1 cellular context compared by ENCODE assay signal in the genomic region with DNA sequence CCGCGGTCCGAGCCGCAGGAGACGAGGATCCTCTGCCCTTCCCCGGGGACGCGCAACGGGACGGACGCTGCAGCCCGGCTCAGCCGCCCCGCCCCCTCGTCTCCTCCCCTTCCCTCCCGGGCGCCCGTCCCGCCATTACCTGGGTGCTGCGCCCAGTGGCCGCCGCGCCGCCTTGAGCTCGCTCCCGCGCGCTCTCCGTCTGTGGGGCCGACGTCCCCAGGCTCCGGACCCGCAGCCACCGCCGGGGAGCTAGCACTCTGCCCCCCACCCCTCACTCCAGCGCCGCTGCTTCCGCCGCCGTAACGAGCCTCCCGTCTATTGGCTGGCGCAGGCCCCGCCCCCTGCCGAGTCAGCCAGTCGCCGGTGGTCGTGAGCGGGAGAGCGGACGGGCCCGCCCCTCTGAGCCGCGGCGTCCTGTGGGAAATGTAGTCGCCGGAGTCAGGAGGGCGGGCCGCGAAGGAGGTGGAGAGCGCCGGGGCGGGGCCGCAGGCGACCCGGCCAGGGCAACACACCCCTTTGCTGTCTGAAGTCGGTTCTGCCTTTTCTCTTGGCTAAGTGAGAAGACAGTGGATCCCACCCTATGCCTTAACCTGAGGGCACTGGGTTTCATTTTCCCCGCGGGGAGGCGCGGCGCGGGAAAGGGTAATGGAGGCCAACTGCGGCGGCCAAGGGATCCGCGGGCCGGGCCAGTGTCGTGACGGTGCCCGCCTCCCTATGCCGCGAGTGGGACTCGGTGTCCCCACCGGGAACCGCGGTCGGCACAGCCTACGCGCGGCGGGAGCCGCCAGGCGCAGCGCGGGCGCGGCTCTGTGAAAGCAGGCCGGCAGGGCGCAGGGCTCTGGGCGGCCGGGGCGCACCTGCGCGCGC.
TF ChIP-seq lines count a peak whose summit lies in the region.

A gene (minus strand): TSS at position 259 of the 867 bp plus-strand sequence. CDS start 1,767 bp downstream, outside the sequence.

TF ChIP-seq in HepG2, 621 proteins besides CTCF, POLR2A, EP300 and RAD21 (continued from another document and continues in another):
- TF ChIP-seq ETV5 (CRISPR knock-in tag; IDR thresholded peaks at IDR 0.05; ENCODE audit: borderline replicate concordance) = peak; percentile 48
- 0 out of 2 replicates have a peak, but pooled peaks have one; percentile 27 for TF ChIP-seq MED1 (CRISPR knock-in tag; IDR thresholded peaks at IDR 0.05)
- TF ChIP-seq ARHGAP35 (CRISPR knock-in tag; IDR thresholded peaks at IDR 0.05; ENCODE audit: borderline replicate concordance) = peak; percentile 73
- TF ChIP-seq ZNF382 (CRISPR knock-in tag; IDR thresholded peaks at IDR 0.05; ENCODE audit: borderline replicate concordance) = no peak
- no peak; the same call in none of the 2 replicates for TF ChIP-seq ATF7-NPFF (CRISPR knock-in tag; IDR thresholded peaks at IDR 0.05; ENCODE audit: low read depth)
- no peak for TF ChIP-seq RAD51 (IDR thresholded peaks at IDR 0.05; ENCODE audit: borderline replicate concordance)
- TF ChIP-seq, protein P1, sequence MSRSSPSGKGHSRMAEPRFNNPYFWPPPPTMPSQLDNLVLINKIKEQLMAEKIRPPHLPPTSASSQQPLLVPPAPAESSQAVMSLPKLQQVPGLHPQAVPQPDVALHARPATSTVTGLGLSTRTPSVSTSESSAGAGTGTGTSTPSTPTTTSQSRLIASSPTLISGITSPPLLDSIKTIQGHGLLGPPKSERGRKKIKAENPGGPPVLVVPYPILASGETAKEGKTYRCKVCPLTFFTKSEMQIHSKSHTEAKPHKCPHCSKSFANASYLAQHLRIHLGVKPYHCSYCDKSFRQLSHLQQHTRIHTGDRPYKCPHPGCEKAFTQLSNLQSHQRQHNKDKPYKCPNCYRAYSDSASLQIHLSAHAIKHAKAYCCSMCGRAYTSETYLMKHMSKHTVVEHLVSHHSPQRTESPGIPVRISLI (CRISPR knock-in tag; IDR thresholded peaks at IDR 0.05; ENCODE audit: borderline replicate concordance) = peak; percentile 37; the same call in 1 of the 2 replicates
- TF ChIP-seq TAF1 (CRISPR knock-in tag; IDR thresholded peaks at IDR 0.05) = peak; percentile 78
- TF ChIP-seq MBD4 (IDR thresholded peaks at IDR 0.05; ENCODE audit: borderline replicate concordance, low read length) = no peak
- no peak for TF ChIP-seq ZIK1 (CRISPR knock-in tag; IDR thresholded peaks at IDR 0.05; ENCODE audit: borderline replicate concordance, low read depth)
- TF ChIP-seq REPIN1 (CRISPR knock-in tag; IDR thresholded peaks at IDR 0.05; ENCODE audit: borderline replicate concordance, low read depth) = 0 out of 2 replicates have a peak, but pooled peaks have one; percentile 18
- TF ChIP-seq THAP11 (CRISPR knock-in tag; IDR thresholded peaks at IDR 0.05) = peak; percentile 99
- peak; percentile 52; the same call in 1 of the 2 replicates for TF ChIP-seq ZNF792 (CRISPR knock-in tag; IDR thresholded peaks at IDR 0.05)
- TF ChIP-seq ZNF7 (CRISPR knock-in tag; IDR thresholded peaks at IDR 0.05) = no peak
- TF ChIP-seq AGO2 (optimal IDR thresholded peaks at IDR 0.05; ENCODE audit: low read depth, low read length) = peak; percentile 66
- no peak for TF ChIP-seq TCF12 (IDR thresholded peaks at IDR 0.05)
- 0 out of 2 replicates have a peak, but pooled peaks have one; percentile 44 for TF ChIP-seq TCF12 (CRISPR knock-in tag; IDR thresholded peaks at IDR 0.05)
- no peak for TF ChIP-seq ATRX (CRISPR knock-in tag; IDR thresholded peaks at IDR 0.05; ENCODE audit: borderline replicate concordance)
- TF ChIP-seq, protein P2, sequence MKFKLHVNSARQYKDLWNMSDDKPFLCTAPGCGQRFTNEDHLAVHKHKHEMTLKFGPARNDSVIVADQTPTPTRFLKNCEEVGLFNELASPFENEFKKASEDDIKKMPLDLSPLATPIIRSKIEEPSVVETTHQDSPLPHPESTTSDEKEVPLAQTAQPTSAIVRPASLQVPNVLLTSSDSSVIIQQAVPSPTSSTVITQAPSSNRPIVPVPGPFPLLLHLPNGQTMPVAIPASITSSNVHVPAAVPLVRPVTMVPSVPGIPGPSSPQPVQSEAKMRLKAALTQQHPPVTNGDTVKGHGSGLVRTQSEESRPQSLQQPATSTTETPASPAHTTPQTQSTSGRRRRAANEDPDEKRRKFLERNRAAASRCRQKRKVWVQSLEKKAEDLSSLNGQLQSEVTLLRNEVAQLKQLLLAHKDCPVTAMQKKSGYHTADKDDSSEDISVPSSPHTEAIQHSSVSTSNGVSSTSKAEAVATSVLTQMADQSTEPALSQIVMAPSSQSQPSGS (CRISPR knock-in tag; IDR thresholded peaks at IDR 0.05) = peak; percentile 51; the same call in 1 of the 2 replicates
- TF ChIP-seq GATA4 (IDR thresholded peaks at IDR 0.05; ENCODE audit: borderline replicate concordance, low read depth) = 0 out of 2 replicates have a peak, but pooled peaks have one; percentile 17
- no peak for TF ChIP-seq CBX5 (CRISPR knock-in tag; IDR thresholded peaks at IDR 0.05; ENCODE audit: borderline replicate concordance)
- TF ChIP-seq ESRRA (CRISPR knock-in tag; IDR thresholded peaks at IDR 0.05; ENCODE audit: low read depth) = no peak
- no peak for TF ChIP-seq KAT7 (CRISPR knock-in tag; IDR thresholded peaks at IDR 0.05; ENCODE audit: borderline replicate concordance)
- TF ChIP-seq PAWR (CRISPR knock-in tag; IDR thresholded peaks at IDR 0.05; ENCODE audit: borderline replicate concordance) = no peak; the same call in 1 of the 2 replicates
- no peak; the same call in 1 of the 2 replicates for TF ChIP-seq ZSCAN31 (CRISPR knock-in tag; IDR thresholded peaks at IDR 0.05; ENCODE audit: low read depth)
- peak; percentile 74 for TF ChIP-seq ZNF777 (CRISPR knock-in tag; IDR thresholded peaks at IDR 0.05)
- TF ChIP-seq ZNF333 (CRISPR knock-in tag; IDR thresholded peaks at IDR 0.05; ENCODE audit: borderline replicate concordance) = no peak; the same call in 1 of the 2 replicates
- TF ChIP-seq, protein P3, sequence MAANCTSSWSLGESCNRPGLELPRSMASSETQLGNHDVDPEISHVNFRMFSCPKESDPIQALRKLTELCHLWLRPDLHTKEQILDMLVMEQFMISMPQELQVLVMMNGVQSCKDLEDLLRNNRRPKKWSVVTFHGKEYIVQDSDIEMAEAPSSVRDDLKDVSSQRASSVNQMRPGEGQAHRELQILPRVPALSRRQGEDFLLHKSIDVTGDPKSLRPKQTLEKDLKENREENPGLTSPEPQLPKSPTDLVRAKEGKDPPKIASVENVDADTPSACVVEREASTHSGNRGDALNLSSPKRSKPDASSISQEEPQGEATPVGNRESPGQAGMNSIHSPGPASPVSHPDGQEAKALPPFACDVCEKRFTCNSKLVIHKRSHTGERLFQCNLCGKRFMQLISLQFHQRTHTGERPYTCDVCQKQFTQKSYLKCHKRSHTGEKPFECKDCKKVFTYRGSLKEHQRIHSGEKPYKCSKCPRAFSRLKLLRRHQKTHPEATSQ (CRISPR knock-in tag; IDR thresholded peaks at IDR 0.05; ENCODE audit: borderline replicate concordance) = no peak
- peak; percentile 10 for TF ChIP-seq SRSF1 (optimal IDR thresholded peaks at IDR 0.05; ENCODE audit: low read depth, low read length)
- TF ChIP-seq FOXP1 (IDR thresholded peaks at IDR 0.05) = no peak
- TF ChIP-seq FOXP1 (CRISPR knock-in tag; IDR thresholded peaks at IDR 0.05) = no peak
- TF ChIP-seq CREB1 (IDR thresholded peaks at IDR 0.05) = peak; percentile 68
- TF ChIP-seq CREB1 (CRISPR knock-in tag; IDR thresholded peaks at IDR 0.05) = no peak
- TF ChIP-seq ZNF3 (CRISPR knock-in tag; IDR thresholded peaks at IDR 0.05) = no peak
- TF ChIP-seq EZH2 (conservative IDR thresholded peaks at IDR 0.05; ENCODE audit: low read depth, low read length) = no peak
- 0 out of 2 replicates have a peak, but pooled peaks have one; percentile 47 for TF ChIP-seq ZNF232 (CRISPR knock-in tag; IDR thresholded peaks at IDR 0.05; ENCODE audit: borderline replicate concordance)
- TF ChIP-seq, protein P4, sequence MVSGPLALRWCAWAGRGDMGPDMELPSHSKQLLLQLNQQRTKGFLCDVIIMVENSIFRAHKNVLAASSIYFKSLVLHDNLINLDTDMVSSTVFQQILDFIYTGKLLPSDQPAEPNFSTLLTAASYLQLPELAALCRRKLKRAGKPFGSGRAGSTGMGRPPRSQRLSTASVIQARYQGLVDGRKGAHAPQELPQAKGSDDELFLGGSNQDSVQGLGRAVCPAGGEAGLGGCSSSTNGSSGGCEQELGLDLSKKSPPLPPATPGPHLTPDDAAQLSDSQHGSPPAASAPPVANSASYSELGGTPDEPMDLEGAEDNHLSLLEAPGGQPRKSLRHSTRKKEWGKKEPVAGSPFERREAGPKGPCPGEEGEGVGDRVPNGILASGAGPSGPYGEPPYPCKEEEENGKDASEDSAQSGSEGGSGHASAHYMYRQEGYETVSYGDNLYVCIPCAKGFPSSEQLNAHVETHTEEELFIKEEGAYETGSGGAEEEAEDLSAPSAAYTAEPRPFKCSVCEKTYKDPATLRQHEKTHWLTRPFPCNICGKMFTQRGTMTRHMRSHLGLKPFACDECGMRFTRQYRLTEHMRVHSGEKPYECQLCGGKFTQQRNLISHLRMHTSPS (CRISPR knock-in tag; IDR thresholded peaks at IDR 0.05; ENCODE audit: low read depth) = no peak
- TF ChIP-seq ZNF10 (CRISPR knock-in tag; IDR thresholded peaks at IDR 0.05; ENCODE audit: borderline replicate concordance, low read depth) = no peak
- TF ChIP-seq YEATS4 (CRISPR knock-in tag; IDR thresholded peaks at IDR 0.05; ENCODE audit: borderline replicate concordance) = peak; percentile 11; the same call in 1 of the 2 replicates
- no peak for TF ChIP-seq KMT2B (CRISPR knock-in tag; IDR thresholded peaks at IDR 0.05)
- TF ChIP-seq HMGA1 (CRISPR knock-in tag; conservative IDR thresholded peaks at IDR 0.05) = no peak
- TF ChIP-seq ZNF788 (CRISPR knock-in tag; IDR thresholded peaks at IDR 0.05; ENCODE audit: borderline replicate concordance) = peak; percentile 34; the same call in 1 of the 2 replicates
- TF ChIP-seq, protein P5, sequence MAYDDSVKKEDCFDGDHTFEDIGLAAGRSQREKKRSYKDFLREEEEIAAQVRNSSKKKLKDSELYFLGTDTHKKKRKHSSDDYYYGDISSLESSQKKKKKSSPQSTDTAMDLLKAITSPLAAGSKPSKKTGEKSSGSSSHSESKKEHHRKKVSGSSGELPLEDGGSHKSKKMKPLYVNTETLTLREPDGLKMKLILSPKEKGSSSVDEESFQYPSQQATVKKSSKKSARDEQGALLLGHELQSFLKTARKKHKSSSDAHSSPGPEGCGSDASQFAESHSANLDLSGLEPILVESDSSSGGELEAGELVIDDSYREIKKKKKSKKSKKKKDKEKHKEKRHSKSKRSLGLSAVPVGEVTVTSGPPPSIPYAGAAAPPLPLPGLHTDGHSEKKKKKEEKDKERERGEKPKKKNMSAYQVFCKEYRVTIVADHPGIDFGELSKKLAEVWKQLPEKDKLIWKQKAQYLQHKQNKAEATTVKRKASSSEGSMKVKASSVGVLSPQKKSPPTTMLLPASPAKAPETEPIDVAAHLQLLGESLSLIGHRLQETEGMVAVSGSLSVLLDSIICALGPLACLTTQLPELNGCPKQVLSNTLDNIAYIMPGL (CRISPR knock-in tag; IDR thresholded peaks at IDR 0.05; ENCODE audit: borderline replicate concordance in 1 of 2, low read depth in 1 of 2) = peak; percentile 53 to 88; a peak in 2 of 4 replicates
- TF ChIP-seq RBAK (CRISPR knock-in tag; IDR thresholded peaks at IDR 0.05) = no peak
- peak; percentile 17; the same call in 1 of the 2 replicates for TF ChIP-seq KDM3A (CRISPR knock-in tag; IDR thresholded peaks at IDR 0.05; ENCODE audit: low read depth)
- TF ChIP-seq HNF4A (CRISPR knock-in tag; IDR thresholded peaks at IDR 0.05) = no peak
- TF ChIP-seq, protein P6, sequence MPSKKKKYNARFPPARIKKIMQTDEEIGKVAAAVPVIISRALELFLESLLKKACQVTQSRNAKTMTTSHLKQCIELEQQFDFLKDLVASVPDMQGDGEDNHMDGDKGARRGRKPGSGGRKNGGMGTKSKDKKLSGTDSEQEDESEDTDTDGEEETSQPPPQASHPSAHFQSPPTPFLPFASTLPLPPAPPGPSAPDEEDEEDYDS (CRISPR knock-in tag; IDR thresholded peaks at IDR 0.05) = 0 out of 2 replicates have a peak, but pooled peaks have one; percentile 34
- 0 out of 2 replicates have a peak, but pooled peaks have one; percentile 63 for TF ChIP-seq MTA1 (CRISPR knock-in tag; IDR thresholded peaks at IDR 0.05; ENCODE audit: borderline replicate concordance)
- TF ChIP-seq, protein P7, sequence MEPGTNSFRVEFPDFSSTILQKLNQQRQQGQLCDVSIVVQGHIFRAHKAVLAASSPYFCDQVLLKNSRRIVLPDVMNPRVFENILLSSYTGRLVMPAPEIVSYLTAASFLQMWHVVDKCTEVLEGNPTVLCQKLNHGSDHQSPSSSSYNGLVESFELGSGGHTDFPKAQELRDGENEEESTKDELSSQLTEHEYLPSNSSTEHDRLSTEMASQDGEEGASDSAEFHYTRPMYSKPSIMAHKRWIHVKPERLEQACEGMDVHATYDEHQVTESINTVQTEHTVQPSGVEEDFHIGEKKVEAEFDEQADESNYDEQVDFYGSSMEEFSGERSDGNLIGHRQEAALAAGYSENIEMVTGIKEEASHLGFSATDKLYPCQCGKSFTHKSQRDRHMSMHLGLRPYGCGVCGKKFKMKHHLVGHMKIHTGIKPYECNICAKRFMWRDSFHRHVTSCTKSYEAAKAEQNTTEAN (CRISPR knock-in tag; conservative IDR thresholded peaks at IDR 0.05) = no peak
- TF ChIP-seq KDM2A (CRISPR knock-in tag; IDR thresholded peaks at IDR 0.05; ENCODE audit: borderline replicate concordance, low read depth) = peak; percentile 68; the same call in 1 of the 2 replicates
- TF ChIP-seq ZNF34 (CRISPR knock-in tag; IDR thresholded peaks at IDR 0.05; ENCODE audit: borderline replicate concordance) = no peak
- TF ChIP-seq KDM6A (CRISPR knock-in tag; IDR thresholded peaks at IDR 0.05; ENCODE audit: low read depth) = no peak
- TF ChIP-seq ZFP82 (CRISPR knock-in tag; IDR thresholded peaks at IDR 0.05; ENCODE audit: borderline replicate concordance) = peak; percentile 80; the same call in 1 of the 2 replicates
- TF ChIP-seq RBM39 (IDR thresholded peaks at IDR 0.05; ENCODE audit: low read depth, low read length, poor library complexity, severe bottlenecking) = no peak
- no peak for TF ChIP-seq MAF1 (CRISPR knock-in tag; IDR thresholded peaks at IDR 0.05; ENCODE audit: borderline replicate concordance)
- peak; percentile 64; the same call in 1 of the 2 replicates for TF ChIP-seq KLF6 (CRISPR knock-in tag; IDR thresholded peaks at IDR 0.05)
- TF ChIP-seq NRL (CRISPR knock-in tag; IDR thresholded peaks at IDR 0.05; ENCODE audit: borderline replicate concordance) = no peak; the same call in none of the 2 replicates
- TF ChIP-seq SOX13 (IDR thresholded peaks at IDR 0.05) = 0 out of 2 replicates have a peak, but pooled peaks have one; percentile 2
- no peak for TF ChIP-seq SOX13 (CRISPR knock-in tag; conservative IDR thresholded peaks at IDR 0.05 in 1 of 2, IDR thresholded peaks at IDR 0.05 in 1 of 2)
- TF ChIP-seq ZNF496 (CRISPR knock-in tag; IDR thresholded peaks at IDR 0.05; ENCODE audit: insufficient replicate concordance) = no peak
- TF ChIP-seq ARID2 (CRISPR knock-in tag; IDR thresholded peaks at IDR 0.05; ENCODE audit: borderline replicate concordance) = no peak; the same call in 1 of the 2 replicates
- 0 out of 2 replicates have a peak, but pooled peaks have one; percentile 17 for TF ChIP-seq ZSCAN9 (CRISPR knock-in tag; IDR thresholded peaks at IDR 0.05; ENCODE audit: borderline replicate concordance)
- no peak for TF ChIP-seq SIN3A (IDR thresholded peaks at IDR 0.05; ENCODE audit: borderline replicate concordance, low read depth, low read length)
- TF ChIP-seq ZFP1 (CRISPR knock-in tag; IDR thresholded peaks at IDR 0.05) = no peak
- no peak for TF ChIP-seq ZNF841 (CRISPR knock-in tag; IDR thresholded peaks at IDR 0.05; ENCODE audit: borderline replicate concordance)
